15 cellular contexts compared by ENCODE assay signal in genomic region chr16:3656491-3657468, GRCh38. TPM values are rescaled to one million over a fixed set of nuclear protein-coding genes. Genes with fewer than 3 reads are reported as not detected.
DNase-seq lines count a peak whose midpoint lies in the region; ATAC-seq and TF ChIP-seq lines count a peak whose summit lies in the region.
"Had no signal": no experiment of that assay in that cellular context is flagged by ENCODE, and none has a peak within 500 bp of the region (broad histone marks: within the 10 kb centered on the region; RNA-seq: fewer than 3 reads in every experiment).

No MANE protein-coding gene starts in this region.

- no peaks in the 10 kb centered on the region for H3K9me3 Mint-ChIP-seq in activated naive CD4-positive, alpha-beta T cell treated with anti-CD3 and anti-CD28 coated beads for 36 hours
- no peaks in the 10 kb centered on the region for H3K9me3 Mint-ChIP-seq in naive thymus-derived CD4-positive, alpha-beta T cell
- no peaks in the 10 kb centered on the region for H3K9me3 Mint-ChIP-seq in stimulated activated naive CD8-positive, alpha-beta T cell treated with anti-CD3 and anti-CD28 coated beads, Interleukin-15, amount 100 ng/mL, for 72 hours
- no peaks in the 10 kb centered on the region for H3K9me3 Mint-ChIP-seq in stimulated activated effector memory CD8-positive, alpha-beta T cell treated with anti-CD3 and anti-CD28 coated beads, Interleukin-12 subunit alpha, Interleukin-12 subunit beta, amount 100 ng/mL, for 72 hours
- H3K9me3 Mint-ChIP-seq: brain had no signal

- no peak for TF ChIP-seq CTCF in GM20000 (IDR thresholded peaks at IDR 0.05; ENCODE audit: extremely low read depth, missing control alignments)

- no peaks in the 10 kb centered on the region for H3K27me3 Mint-ChIP-seq in activated naive CD4-positive, alpha-beta T cell treated with anti-CD3 and anti-CD28 coated beads for 36 hours (ENCODE audit: low read depth)
- no peaks in the 10 kb centered on the region for H3K27me3 Mint-ChIP-seq in naive thymus-derived CD4-positive, alpha-beta T cell
- no peaks in the 10 kb centered on the region for H3K27me3 Mint-ChIP-seq in stimulated activated naive CD8-positive, alpha-beta T cell treated with anti-CD3 and anti-CD28 coated beads, Interleukin-15, amount 100 ng/mL, for 72 hours
- H3K27me3 Mint-ChIP-seq: brain had no signal

- CTCF ChIA-PET in activated naive CD4-positive, alpha-beta T cell treated with anti-CD3 and anti-CD28 coated beads for 36 hours (lab: Charles Lee) = interaction anchor here (0.8 to 1.1 kb wide), 2 partner anchors 35 to 45 kb away, joined by 3 read pairs; no protein-coding TSS in a partner anchor
- CTCF ChIA-PET in naive thymus-derived CD4-positive, alpha-beta T cell (lab: Charles Lee) = no interaction called here

- H3K27ac ChIP-seq in naive thymus-derived CD4-positive, alpha-beta T cell (ENCODE audit: low read depth, low read length) = no peak overlapping the region
- H3K27ac ChIP-seq: heart left ventricle, SJSA1 had no signal

- intact Hi-C loops in activated naive CD4-positive, alpha-beta T cell treated with anti-CD3 and anti-CD28 coated beads for 36 hours (cut with micrococcal nuclease) = no loop called here
- intact Hi-C loops in naive thymus-derived CD4-positive, alpha-beta T cell (cut with micrococcal nuclease) = no loop called here

- DNase-seq in activated naive CD4-positive, alpha-beta T cell treated with anti-CD3 and anti-CD28 coated beads for 36 hours = peak; percentile 37
- no peak for DNase-seq in activated naive CD4-positive, alpha-beta T cell (lab: John Stamatoyannopoulos, UW)
- peak; percentile 36 for DNase-seq in activated naive CD4-positive, alpha-beta T cell treated with anti-CD3 and anti-CD28 coated beads, Interleukin-2, amount 50 U/mL, for 16 hours
- DNase-seq in naive thymus-derived CD4-positive, alpha-beta T cell = no peak
- no peak for DNase-seq in stimulated activated naive CD8-positive, alpha-beta T cell treated with anti-CD3 and anti-CD28 coated beads, Interleukin-15, amount 100 ng/mL, for 72 hours
- no peak for DNase-seq in GM20000 (ENCODE audit: low spot score)
- DNase-seq in stimulated activated effector memory CD8-positive, alpha-beta T cell treated with anti-CD3 and anti-CD28 coated beads, Interleukin-12 subunit alpha, Interleukin-12 subunit beta, amount 100 ng/mL, for 72 hours (ENCODE audit: low spot score in 2 of 2) = no peak
- DNase-seq: BE2C, NCI-H146, NCI-H748 treated with DMSO at 0.1 percent for 48 hours had no signal

- no peak overlapping the region for H3K4me3 ChIP-seq in naive thymus-derived CD4-positive, alpha-beta T cell (ENCODE audit: low read length)
- H3K4me3 ChIP-seq: heart left ventricle, lung, SJSA1 had no signal

- no peaks in the 10 kb centered on the region for H3K4me1 ChIP-seq in naive thymus-derived CD4-positive, alpha-beta T cell (ENCODE audit: control insufficient read depth in 2 of 2, insufficient read depth in 2 of 2, low read length in 2 of 2)
- H3K4me1 ChIP-seq: BE2C, SJSA1 had no signal

- no peaks in the 10 kb centered on the region for H3K27me3 ChIP-seq in naive thymus-derived CD4-positive, alpha-beta T cell (ENCODE audit: control insufficient read depth in 2 of 2, insufficient read depth in 2 of 2, low read length in 2 of 2)
- H3K27me3 ChIP-seq: BE2C, heart left ventricle, SJSA1 had no signal

- H3K9me3 ChIP-seq in naive thymus-derived CD4-positive, alpha-beta T cell (ENCODE audit: control insufficient read depth in 2 of 3, low read length in 3 of 3) = no peaks in the 10 kb centered on the region
- H3K9me3 ChIP-seq: BE2C, heart left ventricle, SJSA1 had no signal

- no peak overlapping the region for H3K4me3 Mint-ChIP-seq in activated naive CD4-positive, alpha-beta T cell treated with anti-CD3 and anti-CD28 coated beads for 36 hours
- H3K4me3 Mint-ChIP-seq in naive thymus-derived CD4-positive, alpha-beta T cell = no peak overlapping the region
- no peak overlapping the region for H3K4me3 Mint-ChIP-seq in stimulated activated naive CD8-positive, alpha-beta T cell treated with anti-CD3 and anti-CD28 coated beads, Interleukin-15, amount 100 ng/mL, for 72 hours
- no peak overlapping the region for H3K4me3 Mint-ChIP-seq in stimulated activated effector memory CD8-positive, alpha-beta T cell treated with anti-CD3 and anti-CD28 coated beads, Interleukin-12 subunit alpha, Interleukin-12 subunit beta, amount 100 ng/mL, for 72 hours
- H3K4me3 Mint-ChIP-seq: brain had no signal

- H3K36me3 Mint-ChIP-seq in activated naive CD4-positive, alpha-beta T cell treated with anti-CD3 and anti-CD28 coated beads for 36 hours (ENCODE audit: low read depth) = peaks cover 37% of the 10 kb centered on the region
- peaks cover 0 to 32% (median 6%) of the 10 kb centered on the region in 5 donors for H3K36me3 Mint-ChIP-seq in naive thymus-derived CD4-positive, alpha-beta T cell
- H3K36me3 Mint-ChIP-seq in stimulated activated effector memory CD8-positive, alpha-beta T cell treated with anti-CD3 and anti-CD28 coated beads, Interleukin-12 subunit alpha, Interleukin-12 subunit beta, amount 100 ng/mL, for 72 hours = peaks cover 90% of the 10 kb centered on the region

- POLR2A ChIA-PET in naive thymus-derived CD4-positive, alpha-beta T cell (lab: Charles Lee) = no interaction called here

- peaks cover 4% of the 10 kb centered on the region for H3K4me1 Mint-ChIP-seq in activated naive CD4-positive, alpha-beta T cell treated with anti-CD3 and anti-CD28 coated beads for 36 hours (ENCODE audit: low read depth)
- H3K4me1 Mint-ChIP-seq in naive thymus-derived CD4-positive, alpha-beta T cell = peaks cover 0 to 19% (median 4%) of the 10 kb centered on the region in 7 donors
- peaks cover 23% of the 10 kb centered on the region for H3K4me1 Mint-ChIP-seq in stimulated activated naive CD8-positive, alpha-beta T cell treated with anti-CD3 and anti-CD28 coated beads, Interleukin-15, amount 100 ng/mL, for 72 hours
- H3K4me1 Mint-ChIP-seq in stimulated activated effector memory CD8-positive, alpha-beta T cell treated with anti-CD3 and anti-CD28 coated beads, Interleukin-12 subunit alpha, Interleukin-12 subunit beta, amount 100 ng/mL, for 72 hours = peaks cover 12% of the 10 kb centered on the region
- H3K4me1 Mint-ChIP-seq: brain had no signal

- H3K27ac Mint-ChIP-seq in activated naive CD4-positive, alpha-beta T cell treated with anti-CD3 and anti-CD28 coated beads for 36 hours = peak overlapping the region; percentile 68
- H3K27ac Mint-ChIP-seq in naive thymus-derived CD4-positive, alpha-beta T cell = peak overlapping the region in 5 of 9 donors; percentile 22 to 79 (median 43)
- peak overlapping the region; percentile 77 to 85 for H3K27ac Mint-ChIP-seq in stimulated activated naive CD8-positive, alpha-beta T cell treated with anti-CD3 and anti-CD28 coated beads, Interleukin-15, amount 100 ng/mL, for 72 hours
- H3K27ac Mint-ChIP-seq in stimulated activated effector memory CD8-positive, alpha-beta T cell treated with anti-CD3 and anti-CD28 coated beads, Interleukin-12 subunit alpha, Interleukin-12 subunit beta, amount 100 ng/mL, for 72 hours = no peak overlapping the region

- ATAC-seq in naive thymus-derived CD4-positive, alpha-beta T cell = no peak
- peak; percentile 61 for ATAC-seq in stimulated activated naive CD8-positive, alpha-beta T cell treated with anti-CD3 and anti-CD28 coated beads, Interleukin-15, amount 100 ng/mL, for 72 hours
- ATAC-seq in GM19452 (IDR thresholded peaks at IDR 0.05; ENCODE audit: unreplicated experiment) = no peak
- no peak for ATAC-seq in stimulated activated effector memory CD8-positive, alpha-beta T cell treated with anti-CD3 and anti-CD28 coated beads, Interleukin-12 subunit alpha, Interleukin-12 subunit beta, amount 100 ng/mL, for 72 hours

- peaks cover 0 to 79% (median 10%) of the 10 kb centered on the region in 3 experiments for H3K36me3 ChIP-seq in naive thymus-derived CD4-positive, alpha-beta T cell (ENCODE audit: control insufficient read depth in 2 of 3, insufficient read depth in 3 of 3, low read length in 3 of 3)

RNA-seq across cellular contexts. Expression of gene DNASE1, which starts 2.3 kb away (rescaled TPM):
- 10 to 100 TPM; 13.5 to 13.8 TPM for total RNA-seq in activated naive CD4-positive, alpha-beta T cell treated with anti-CD3 and anti-CD28 coated beads for 36 hours
- total RNA-seq in naive thymus-derived CD4-positive, alpha-beta T cell = 10 to 100 TPM; 26.0 to 59.6 (median 37.2) TPM
- 10 to 100 TPM in 1 of 2 donors, 1 to 10 TPM in 1; 5.6 to 16.8 TPM for polyA plus RNA-seq in naive thymus-derived CD4-positive, alpha-beta T cell

RNA-seq across cellular contexts. Expression of gene SLX4, which starts 45.4 kb away (rescaled TPM):
- total RNA-seq in activated naive CD4-positive, alpha-beta T cell treated with anti-CD3 and anti-CD28 coated beads for 36 hours = 10 to 100 TPM; 14.0 to 14.1 TPM
- 10 to 100 TPM in 1 of 5 experiments, 1 to 10 TPM in 4; 7.1 to 12.5 (median 8.5) TPM for total RNA-seq in naive thymus-derived CD4-positive, alpha-beta T cell
- 1 to 10 TPM in 1 of 2 donors, under 1 TPM in 1; 0.89 to 1.2 TPM for polyA plus RNA-seq in naive thymus-derived CD4-positive, alpha-beta T cell

Comparison
In these comparisons a context has a peak if more than half of its experiments do, and no peak if none do; other contexts are left out.
1. DNase-seq: peak in activated naive CD4-positive, alpha-beta T cell treated with anti-CD3 and anti-CD28 coated beads for 36 hours (single experiment) and activated naive CD4-positive, alpha-beta T cell treated with anti-CD3 and anti-CD28 coated beads, Interleukin-2, amount 50 U/mL, for 16 hours (single experiment); none in activated naive CD4-positive, alpha-beta T cell (0 of 4), naive thymus-derived CD4-positive, alpha-beta T cell (0 of 9), stimulated activated naive CD8-positive, alpha-beta T cell treated with anti-CD3 and anti-CD28 coated beads, Interleukin-15, amount 100 ng/mL, for 72 hours (0 of 2), GM20000 (single experiment) and stimulated activated effector memory CD8-positive, alpha-beta T cell treated with anti-CD3 and anti-CD28 coated beads, Interleukin-12 subunit alpha, Interleukin-12 subunit beta, amount 100 ng/mL, for 72 hours (0 of 2).